ENCODE assay signal across 8 cellular contexts in the genomic region with DNA sequence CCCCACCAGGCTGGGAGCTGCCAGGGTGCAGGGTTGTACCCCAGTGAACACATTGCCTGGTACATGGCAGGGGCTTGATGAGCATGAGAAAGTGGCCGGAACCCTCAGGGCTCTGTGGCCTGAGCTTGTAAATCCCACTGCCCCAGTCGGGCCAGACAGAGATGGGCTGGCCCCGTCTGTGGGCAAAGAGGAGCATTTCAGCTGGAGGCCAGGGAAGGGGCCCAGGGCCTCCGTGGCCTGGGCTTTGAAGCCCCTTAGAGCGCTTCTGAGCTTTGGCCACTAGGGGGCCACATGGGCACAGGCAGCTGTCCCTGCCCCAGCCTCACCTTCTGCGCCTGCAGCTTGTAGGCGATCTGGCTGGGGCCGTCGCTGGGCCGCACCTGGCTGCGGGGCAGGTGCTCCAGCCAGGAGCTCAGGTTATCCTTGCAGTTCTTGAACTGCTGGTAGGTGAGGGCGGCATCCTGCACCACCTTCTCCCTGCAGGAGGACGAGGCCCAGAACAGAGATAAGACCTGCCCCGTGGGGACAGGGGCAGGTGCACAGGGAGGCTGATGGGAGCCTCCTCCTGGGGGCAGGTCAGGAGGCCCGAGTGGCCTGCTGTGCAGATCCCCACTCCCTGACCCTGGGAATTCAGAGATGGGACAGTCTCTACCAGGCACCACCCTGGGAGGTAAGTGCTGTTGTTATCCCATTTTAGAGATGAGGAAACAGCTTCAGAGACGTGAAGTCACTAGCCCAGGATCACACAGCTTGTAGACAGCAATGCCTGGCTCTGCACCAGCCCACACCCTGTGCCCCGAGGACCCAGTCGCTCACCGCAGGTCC. TPM values are rescaled to one million over a fixed set of nuclear protein-coding genes. Genes with fewer than 3 reads are reported as not detected.
DNase-seq lines count a peak whose midpoint lies in the region; ATAC-seq and TF ChIP-seq lines count a peak whose summit lies in the region.

No MANE protein-coding gene starts in this region.

- H3K4me1 ChIP-seq in foreskin keratinocyte (no peaks in the 10 kb centered on the region), tibial artery (peaks cover 0 to 6% (median 1%) of the 10 kb centered on the region in 4 donors)

- H3K36me3 ChIP-seq in tibial artery: peaks cover 0 to 2% (median 0%) of the 10 kb centered on the region in 3 donors

- POLR2A ChIA-PET in RWPE1 (lab: Yijun Ruan, JAX; ENCODE audit: low non-redundant PET): no interaction called here

- CTCF ChIA-PET in RWPE1 (lab: Yijun Ruan, JAX): interaction anchor here (0.6 to 1.6 kb wide), 20 partner anchors 9 to 1216 kb away, joined by 3 to 20 read pairs (median 4); no protein-coding TSS in a partner anchor

- ATAC-seq in activated T-helper 17 cell treated with anti-CD3 and anti-CD28 coated beads, Interleukin-2, amount 50 U/mL, for 72 hours (replicated peaks): peak; percentile 98
- ATAC-seq in foreskin keratinocyte (peak; percentile 62), GM19467 (IDR thresholded peaks at IDR 0.05; ENCODE audit: unreplicated experiment) (no peak)

- no peaks in the 10 kb centered on the region for H3K9me3 ChIP-seq in tibial artery

- no peaks in the 10 kb centered on the region for H3K27me3 Mint-ChIP-seq in activated T-helper 17 cell treated with anti-CD3 and anti-CD28 coated beads, Interleukin-2, amount 50 U/mL, for 72 hours
- peaks cover 2% of the 10 kb centered on the region for H3K27me3 Mint-ChIP-seq in osteocyte (ENCODE audit: unreplicated experiment)

- no peaks in the 10 kb centered on the region for H3K36me3 Mint-ChIP-seq in activated T-helper 17 cell treated with anti-CD3 and anti-CD28 coated beads, Interleukin-2, amount 50 U/mL, for 72 hours (ENCODE audit: low read depth)
- H3K36me3 Mint-ChIP-seq in osteocyte (ENCODE audit: unreplicated experiment): no peaks in the 10 kb centered on the region

- H3K4me3 ChIP-seq in tibial artery: no peak overlapping the region

- no peaks in the 10 kb centered on the region for H3K27me3 ChIP-seq in foreskin keratinocyte
- H3K27me3 ChIP-seq in tibial artery: peaks cover 0 to 25% of the 10 kb centered on the region in 2 donors

- TF ChIP-seq CTCF in GM12872 (IDR thresholded peaks at IDR 0.05; ENCODE audit: insufficient read depth, low read depth, low read length) (peak; percentile 99), RWPE1 (conservative IDR thresholded peaks at IDR 0.05; ENCODE audit: low read depth) (peak; percentile 98), foreskin keratinocyte (conservative IDR thresholded peaks at IDR 0.05) (peak; percentile 92), osteocyte (IDR thresholded peaks at IDR 0.05) (peak; percentile 96), tibial artery (IDR thresholded peaks at IDR 0.05) (peak; percentile 85 to 96)

- no peaks in the 10 kb centered on the region for H3K9me3 Mint-ChIP-seq in activated T-helper 17 cell treated with anti-CD3 and anti-CD28 coated beads, Interleukin-2, amount 50 U/mL, for 72 hours
- no peaks in the 10 kb centered on the region for H3K9me3 Mint-ChIP-seq in osteocyte (ENCODE audit: unreplicated experiment)

- H3K4me1 Mint-ChIP-seq in activated T-helper 17 cell treated with anti-CD3 and anti-CD28 coated beads, Interleukin-2, amount 50 U/mL, for 72 hours: peaks cover 4% of the 10 kb centered on the region
- H3K4me1 Mint-ChIP-seq in osteocyte (ENCODE audit: unreplicated experiment): peaks cover 5% of the 10 kb centered on the region

- H3K4me3 Mint-ChIP-seq in activated T-helper 17 cell treated with anti-CD3 and anti-CD28 coated beads, Interleukin-2, amount 50 U/mL, for 72 hours: no peak overlapping the region
- no peak overlapping the region for H3K4me3 Mint-ChIP-seq in osteocyte (ENCODE audit: unreplicated experiment)

- DNase-seq in LoVo (ENCODE audit: low spot score) (peak; percentile 43), RWPE1 (ENCODE audit: low spot score) (peak; percentile 71), foreskin keratinocyte (peak in 1 of 2 donors; percentile 38), osteocyte (ENCODE audit: extremely low spot score, unreplicated experiment) (peak; percentile 89), tibial artery (peak in 1 of 2 donors; percentile 45)

- intact Hi-C loops in tibial artery (cut with DNase I; ENCODE audit: low total_unique reads): no loop called here

- H3K27ac ChIP-seq in RWPE1 (peak overlapping the region; percentile 6), foreskin keratinocyte (no peak overlapping the region), tibial artery (no peak overlapping the region)

- peak overlapping the region; percentile 87 for H3K27ac Mint-ChIP-seq in activated T-helper 17 cell treated with anti-CD3 and anti-CD28 coated beads, Interleukin-2, amount 50 U/mL, for 72 hours
- no peak overlapping the region for H3K27ac Mint-ChIP-seq in osteocyte (ENCODE audit: unreplicated experiment)

RNA-seq across cellular contexts. Expression of a gene that starts 12.8 kb away (rescaled TPM):
- under 1 TPM in 1 of 2 donors, not detected in 1; 0.11 TPM for total RNA-seq in activated T-helper 17 cell treated with anti-CD3 and anti-CD28 coated beads, Interleukin-2, amount 50 U/mL, for 72 hours
- 15.9 and 17.6 TPM in 2 replicates for total RNA-seq in foreskin keratinocyte
- polyA plus RNA-seq in foreskin keratinocyte: 10.9 and 12.6 TPM in 2 replicates
- not detected in 2 replicates for total RNA-seq in osteocyte

RNA-seq across cellular contexts. Expression of a gene that starts 13.7 kb away (rescaled TPM):
- 1 to 10 TPM; 8.0 to 9.0 TPM for total RNA-seq in activated T-helper 17 cell treated with anti-CD3 and anti-CD28 coated beads, Interleukin-2, amount 50 U/mL, for 72 hours
- total RNA-seq in foreskin keratinocyte: 3.3 TPM in 2 replicates
- 3.0 and 3.4 TPM in 2 replicates for polyA plus RNA-seq in foreskin keratinocyte
- total RNA-seq in osteocyte: 8.3 and 9.6 TPM in 2 replicates

RNA-seq across cellular contexts. Expression of a gene that starts 35.3 kb away (rescaled TPM):
- total RNA-seq in activated T-helper 17 cell treated with anti-CD3 and anti-CD28 coated beads, Interleukin-2, amount 50 U/mL, for 72 hours: 10 to 100 TPM; 15.3 to 18.5 TPM
- total RNA-seq in foreskin keratinocyte: 16.6 and 19.4 TPM in 2 replicates
- polyA plus RNA-seq in foreskin keratinocyte: 25.4 and 28.9 TPM in 2 replicates
- total RNA-seq in osteocyte: 23.7 and 25.2 TPM in 2 replicates

RNA-seq across cellular contexts. Expression of a gene that starts 35.3 kb away (rescaled TPM):
- 10 to 100 TPM; 24.0 to 35.2 TPM for total RNA-seq in activated T-helper 17 cell treated with anti-CD3 and anti-CD28 coated beads, Interleukin-2, amount 50 U/mL, for 72 hours
- total RNA-seq in foreskin keratinocyte (24.3 and 26.4 TPM in 2 replicates), osteocyte (48.0 and 53.4 TPM in 2 replicates)
- polyA plus RNA-seq in foreskin keratinocyte: 5.8 and 6.4 TPM in 2 replicates

RNA-seq across cellular contexts. Expression of a gene that starts 58.0 kb away (rescaled TPM):
- 100 to 1,000 TPM; 109 to 117 TPM for total RNA-seq in activated T-helper 17 cell treated with anti-CD3 and anti-CD28 coated beads, Interleukin-2, amount 50 U/mL, for 72 hours
- total RNA-seq in foreskin keratinocyte (75.9 and 76.7 TPM in 2 replicates), osteocyte (73.7 and 74.7 TPM in 2 replicates)
- polyA plus RNA-seq in foreskin keratinocyte: 70.5 and 78.4 TPM in 2 replicates

Comparison
In these comparisons a context has a peak if more than half of its experiments do, and no peak if none do; other contexts are left out.
1. RNA of a gene that starts 12.8 kb away (total RNA-seq): 15.9 to 17.6 TPM in foreskin keratinocyte; 0.11 TPM in activated T-helper 17 cell treated with anti-CD3 and anti-CD28 coated beads, Interleukin-2, amount 50 U/mL, for 72 hours and not detected in osteocyte; every median in the first group is over 10 times any median in the second.
2. Peak in every context shown above with its lines, with median percentiles within 50 percentile points of each other: CTCF ChIP-seq.